ENCODE assay signal across 8 cellular contexts in the genomic region with DNA sequence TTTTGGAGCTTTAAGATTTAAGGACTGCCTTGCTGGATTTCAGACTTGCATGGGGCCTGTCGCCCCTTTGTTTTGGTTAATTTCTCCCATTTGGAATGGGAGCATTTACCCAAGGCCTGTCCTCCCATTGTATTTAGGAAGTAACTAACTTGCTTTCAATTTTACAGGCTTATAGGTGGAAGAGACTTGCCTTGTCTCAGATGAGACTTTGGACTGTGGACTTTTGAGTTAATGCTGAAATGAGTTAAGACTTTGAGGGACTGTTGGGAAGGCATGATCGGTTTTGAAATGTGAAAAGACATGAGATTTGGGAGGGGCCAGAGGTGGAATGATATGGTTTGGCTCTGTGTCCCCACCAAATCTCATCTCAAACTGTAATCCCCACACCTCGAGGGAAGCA. TPM values are rescaled to one million over a fixed set of nuclear protein-coding genes. Genes with fewer than 3 reads are reported as not detected.
DNase-seq lines count a peak whose midpoint lies in the region; ATAC-seq, FAIRE-seq and TF ChIP-seq lines count a peak whose summit lies in the region.
"Not testable (repeated sequence)": the region's sequence is repeated elsewhere in the genome, so short reads cannot be mapped to it uniquely, and the experiment has no call there.
"Had no signal": no experiment of that assay in that cellular context is flagged by ENCODE, and none has a peak within 500 bp of the region (broad histone marks: within the 10 kb centered on the region; RNA-seq: fewer than 3 reads in every experiment).

No MANE protein-coding gene starts in this region.

- H3K4me3 ChIP-seq in CD4-positive, alpha-beta memory T cell (ENCODE audit: low read length in 2 of 2); left ventricle myocardium inferior; lung; small intestine (ENCODE audit: low read depth in 1 of 2, low read length in 2 of 2): not testable (repeated sequence)

- intact Hi-C loops in CD4-positive, alpha-beta memory T cell (cut with micrococcal nuclease): loop anchor here (5.0 kb wide), 1 partner anchor 57 kb away; a partner anchor contains a TSS
- intact Hi-C loops in left ventricle myocardium inferior (cut with micrococcal nuclease): not testable (repeated sequence)

- WGBS in lung, 2 donors: 90 to 94% methylated on average over 3 of the region's 3 CpGs
- WGBS in small intestine, 3 donors: 45 to 64% (median 55%) methylated on average over 3 of the region's 3 CpGs

- H3K27ac Mint-ChIP-seq in CD4-positive, alpha-beta memory T cell: peak overlapping the region; percentile 73 to 95 (median 89)
- peak overlapping the region; percentile 89 for H3K27ac Mint-ChIP-seq in T-helper 2 cell treated with Interferon-gamma antibody and Interleukin-4, amounts not matched to agents 5 μg/mL and 100 μg/mL, for 36 hours
- H3K27ac Mint-ChIP-seq in activated T-cell treated with anti-CD3 and anti-CD28 coated beads, Interleukin-2, amount 50 U/mL, for 72 hours: peak overlapping the region; percentile 75
- peak overlapping the region; percentile 90 for H3K27ac Mint-ChIP-seq in activated naive CD8-positive, alpha-beta T cell treated with anti-CD3 and anti-CD28 coated beads, Interleukin-2, amount 10 ng/mL, durations not matched to agents 7 days and 5 days

- not testable (repeated sequence) for ATAC-seq in activated T-cell treated with anti-CD3 and anti-CD28 coated beads, Interleukin-2, amount 50 U/mL, for 72 hours (replicated peaks in 1 of 2); activated naive CD8-positive, alpha-beta T cell treated with anti-CD3 and anti-CD28 coated beads, Interleukin-2, amount 10 ng/mL, durations not matched to agents 7 days and 5 days (ENCODE audit: low read depth); lung (ENCODE audit: insufficient read depth, low FRiP score)

- H3K4me1 ChIP-seq in CD4-positive, alpha-beta memory T cell (ENCODE audit: insufficient read depth, low read length): peaks cover 65% of the 10 kb centered on the region
- H3K4me1 ChIP-seq in left ventricle myocardium inferior: peaks cover 32% of the 10 kb centered on the region
- not testable (repeated sequence) for H3K4me1 ChIP-seq in lung (ENCODE audit: control insufficient read depth in 2 of 2, insufficient read depth in 2 of 2, low read length in 2 of 2); small intestine (ENCODE audit: control insufficient read depth in 2 of 2, insufficient read depth in 1 of 2, low read depth in 1 of 2, low read length in 1 of 2)

- H3K36me3 Mint-ChIP-seq in CD4-positive, alpha-beta memory T cell: not testable (repeated sequence)
- H3K36me3 Mint-ChIP-seq in T-helper 2 cell treated with Interferon-gamma antibody and Interleukin-4, amounts not matched to agents 5 μg/mL and 100 μg/mL, for 36 hours (ENCODE audit: low read depth): peaks cover 33% of the 10 kb centered on the region
- H3K36me3 Mint-ChIP-seq in activated T-cell treated with anti-CD3 and anti-CD28 coated beads, Interleukin-2, amount 50 U/mL, for 72 hours (ENCODE audit: insufficient read depth in 2 of 2): peaks cover 2 to 14% of the 10 kb centered on the region in 2 donors
- H3K36me3 Mint-ChIP-seq in activated naive CD8-positive, alpha-beta T cell treated with anti-CD3 and anti-CD28 coated beads, Interleukin-2, amount 10 ng/mL, durations not matched to agents 7 days and 5 days: peaks cover 33% of the 10 kb centered on the region

- CTCF ChIA-PET in CD4-positive, alpha-beta memory T cell (lab: Charles Lee; ENCODE audit: partially characterized antibody): interaction anchor here (1.2 to 2.5 kb wide), 2 partner anchors 15 to 103 kb away, joined by 4 to 18 read pairs; no protein-coding TSS in a partner anchor

- H3K27me3 ChIP-seq in CD4-positive, alpha-beta memory T cell (ENCODE audit: insufficient read depth, low read length); left ventricle myocardium inferior (ENCODE audit: low read depth); lung (ENCODE audit: control insufficient read depth, insufficient read depth); small intestine (ENCODE audit: control insufficient read depth in 2 of 2, insufficient read depth in 2 of 2, low read length in 2 of 2): not testable (repeated sequence)

- not testable (repeated sequence) for FAIRE-seq in small intestine (lab: Jason Lieb, UNC)

- H3K36me3 ChIP-seq in CD4-positive, alpha-beta memory T cell (ENCODE audit: insufficient read depth, low read length); left ventricle myocardium inferior; lung (ENCODE audit: control insufficient read depth in 2 of 2, insufficient read depth in 2 of 2, low read length in 2 of 2); small intestine (ENCODE audit: control insufficient read depth in 2 of 2, insufficient read depth in 2 of 2, low read length in 2 of 2): not testable (repeated sequence)

- H3K4me3 Mint-ChIP-seq in CD4-positive, alpha-beta memory T cell: peak overlapping the region in 7 of 8 donors; percentile 40 to 87 (median 74)
- H3K4me3 Mint-ChIP-seq in T-helper 2 cell treated with Interferon-gamma antibody and Interleukin-4, amounts not matched to agents 5 μg/mL and 100 μg/mL, for 36 hours: peak overlapping the region; percentile 81
- H3K4me3 Mint-ChIP-seq in activated T-cell treated with anti-CD3 and anti-CD28 coated beads, Interleukin-2, amount 50 U/mL, for 72 hours: peak overlapping the region; percentile 62 to 92
- H3K4me3 Mint-ChIP-seq in activated naive CD8-positive, alpha-beta T cell treated with anti-CD3 and anti-CD28 coated beads, Interleukin-2, amount 10 ng/mL, durations not matched to agents 7 days and 5 days: peak overlapping the region; percentile 76

- H3K27me3 Mint-ChIP-seq in CD4-positive, alpha-beta memory T cell; T-helper 2 cell treated with Interferon-gamma antibody and Interleukin-4, amounts not matched to agents 5 μg/mL and 100 μg/mL, for 36 hours (ENCODE audit: low read depth); activated T-cell treated with anti-CD3 and anti-CD28 coated beads, Interleukin-2, amount 50 U/mL, for 72 hours (ENCODE audit: low read depth); activated naive CD8-positive, alpha-beta T cell treated with anti-CD3 and anti-CD28 coated beads, Interleukin-2, amount 10 ng/mL, durations not matched to agents 7 days and 5 days: not testable (repeated sequence)

- not testable (repeated sequence) for H3K9me3 ChIP-seq in CD4-positive, alpha-beta memory T cell (ENCODE audit: control insufficient read depth in 1 of 2, low read length in 2 of 2); left ventricle myocardium inferior (replicated peaks); lung (ENCODE audit: control insufficient read depth in 2 of 2, insufficient read depth in 1 of 2, low read length in 1 of 2); small intestine (ENCODE audit: control insufficient read depth, low read depth)

- not testable (repeated sequence) for H3K9me3 Mint-ChIP-seq in CD4-positive, alpha-beta memory T cell; activated T-cell treated with anti-CD3 and anti-CD28 coated beads, Interleukin-2, amount 50 U/mL, for 72 hours; activated naive CD8-positive, alpha-beta T cell treated with anti-CD3 and anti-CD28 coated beads, Interleukin-2, amount 10 ng/mL, durations not matched to agents 7 days and 5 days
- peaks cover 19% of the 10 kb centered on the region for H3K9me3 Mint-ChIP-seq in T-helper 2 cell treated with Interferon-gamma antibody and Interleukin-4, amounts not matched to agents 5 μg/mL and 100 μg/mL, for 36 hours

- POLR2A ChIA-PET in CD4-positive, alpha-beta memory T cell (lab: Charles Lee; ENCODE audit: partially characterized antibody): interaction anchor here (1.0 to 2.4 kb wide), 3 partner anchors 16 to 57 kb away, joined by 3 to 12 read pairs (median 5); a partner anchor contains a TSS
- POLR2A ChIA-PET in activated naive CD8-positive, alpha-beta T cell treated with anti-CD3 and anti-CD28 coated beads, Interleukin-2, amount 10 ng/mL, durations not matched to agents 7 days and 5 days (lab: Charles Lee): interaction anchor here (0.9 to 8.1 kb wide), 4 partner anchors 12 to 60 kb away, joined by 3 to 87 read pairs (median 6); a partner anchor contains a TSS

- peak overlapping the region; percentile 44 for H3K27ac ChIP-seq in CD4-positive, alpha-beta memory T cell (ENCODE audit: low read depth, low read length)
- H3K27ac ChIP-seq in left ventricle myocardium inferior (replicated peaks) (peak overlapping the region; percentile 71), lung (ENCODE audit: low read depth in 1 of 2, low read length in 1 of 2) (peak overlapping the region; percentile 57 to 73), small intestine (ENCODE audit: low read depth in 1 of 2, low read length in 1 of 2) (peak overlapping the region; percentile 28 to 66)

- DNase-seq in CD4-positive, alpha-beta memory T cell; T-helper 2 cell treated with Interferon-gamma antibody and Interleukin-4, amounts not matched to agents 5 μg/mL and 100 μg/mL, for 36 hours (ENCODE audit: low spot score); activated T-cell treated with anti-CD3 and anti-CD28 coated beads, Interleukin-2, amount 50 U/mL, for 72 hours; activated naive CD8-positive, alpha-beta T cell treated with anti-CD3 and anti-CD28 coated beads, Interleukin-2, amount 10 ng/mL, durations not matched to agents 7 days and 5 days; left ventricle myocardium inferior; lung (ENCODE audit: low spot score): not testable (repeated sequence)
- peak; percentile 43 for DNase-seq in small intestine

- H3K4me1 Mint-ChIP-seq in CD4-positive, alpha-beta memory T cell: peaks cover 56 to 77% (median 70%) of the 10 kb centered on the region in 4 donors
- peaks cover 81% of the 10 kb centered on the region for H3K4me1 Mint-ChIP-seq in T-helper 2 cell treated with Interferon-gamma antibody and Interleukin-4, amounts not matched to agents 5 μg/mL and 100 μg/mL, for 36 hours (ENCODE audit: low read depth)
- H3K4me1 Mint-ChIP-seq in activated T-cell treated with anti-CD3 and anti-CD28 coated beads, Interleukin-2, amount 50 U/mL, for 72 hours (ENCODE audit: low read depth): peaks cover 85% of the 10 kb centered on the region
- H3K4me1 Mint-ChIP-seq in activated naive CD8-positive, alpha-beta T cell treated with anti-CD3 and anti-CD28 coated beads, Interleukin-2, amount 10 ng/mL, durations not matched to agents 7 days and 5 days: peaks cover 80% of the 10 kb centered on the region

- TF ChIP-seq CTCF in left ventricle myocardium inferior (IDR thresholded peaks at IDR 0.05; ENCODE audit: borderline replicate concordance); lung (IDR thresholded peaks at IDR 0.05; ENCODE audit: control extremely low read depth, extremely low read depth): not testable (repeated sequence)

RNA-seq across cellular contexts. Expression of a gene that starts 56.5 kb away (rescaled TPM):
- total RNA-seq in CD4-positive, alpha-beta memory T cell: 10 to 100 TPM; 63.4 to 65.6 TPM
- 100 to 1,000 TPM in 1 of 2 donors, 10 to 100 TPM in 1; 89.4 to 107 TPM for polyA plus RNA-seq in CD4-positive, alpha-beta memory T cell
- total RNA-seq in activated T-cell treated with anti-CD3 and anti-CD28 coated beads, Interleukin-2, amount 50 U/mL, for 72 hours: 10 to 100 TPM; 30.3 to 44.0 TPM
- total RNA-seq in activated naive CD8-positive, alpha-beta T cell treated with anti-CD3 and anti-CD28 coated beads, Interleukin-2, amount 10 ng/mL, durations not matched to agents 7 days and 5 days: 100 to 1,000 TPM; 151 to 159 TPM
- total RNA-seq in left ventricle myocardium inferior (12.6 TPM), lung (100 to 1,000 TPM in 1 of 2 donors, 10 to 100 TPM in 1; 41.5 to 107 TPM)
- polyA plus RNA-seq in lung (10 to 100 TPM; 22.9 to 78.6 TPM), small intestine (10 to 100 TPM; 31.1 to 50.8 (median 37.8) TPM)
- total RNA-seq: A673 had no signal
